ENCODE assay signal across 10 cellular contexts in genomic region chr4:40998680-40999358, GRCh38.
DNase-seq lines count a peak whose midpoint lies in the region; ATAC-seq, FAIRE-seq and TF ChIP-seq lines count a peak whose summit lies in the region.
"Had no signal": no experiment of that assay in that cellular context is flagged by ENCODE, and none has a peak within 500 bp of the region (broad histone marks: within the 10 kb centered on the region; RNA-seq: fewer than 3 reads in every experiment).

No MANE protein-coding gene starts in this region.

- H3K36me3 ChIP-seq in Loucy (ENCODE audit: insufficient read depth, low read length): no peaks in the 10 kb centered on the region

- no peak overlapping the region for H3K9ac ChIP-seq in Loucy (ENCODE audit: low read depth, low read length, poor library complexity, severe bottlenecking)

- TF ChIP-seq EP300 in A549 (IDR thresholded peaks at IDR 0.05): no peak

- FAIRE-seq in A549 (lab: Jason Lieb, UNC): no peak

- WGBS in A549 (ENCODE audit: missing lambda C conversion rate): 7% methylated on average over 10 of the region's 10 CpGs

- ATAC-seq in A549: peak; percentile 94 to 96
- peak; percentile 76 for ATAC-seq in left colon
- no peak for ATAC-seq in GM21447 (IDR thresholded peaks at IDR 0.05; ENCODE audit: unreplicated experiment)
- ATAC-seq in HG02759 (IDR thresholded peaks at IDR 0.05; ENCODE audit: unreplicated experiment): no peak

- POLR2A ChIA-PET in A549 (lab: Yijun Ruan, JAX): interaction anchor here (0.6 kb wide), 1 partner anchor 1392 kb away, joined by 5 read pairs; no protein-coding TSS in a partner anchor

- no peaks in the 10 kb centered on the region for H3K9me2 ChIP-seq in Loucy (replicated peaks; ENCODE audit: low read depth, low read length)

- no peaks in the 10 kb centered on the region for H3K27me3 ChIP-seq in Loucy (ENCODE audit: insufficient read depth, low read length, poor library complexity, severe bottlenecking)

- TF ChIP-seq CTCF in A549 (IDR thresholded peaks at IDR 0.05) (no peak), Loucy (conservative IDR thresholded peaks at IDR 0.05; ENCODE audit: low read length) (no peak), astrocyte of the spinal cord (IDR thresholded peaks at IDR 0.05; ENCODE audit: low read depth, low read length) (no peak)

- H3K4me2 ChIP-seq in A549 (peak overlapping the region; percentile 81), Loucy (ENCODE audit: low read depth, low read length, poor library complexity, severe bottlenecking) (peak overlapping the region; percentile 8)

- H3K4me3 ChIP-seq in A549 (peak overlapping the region; percentile 32; the same call in 2 of the 3 replicates), Loucy (ENCODE audit: low read length, poor library complexity, severe bottlenecking) (no peak overlapping the region), astrocyte of the spinal cord (ENCODE audit: low read depth, low read length) (no peak overlapping the region)

- H3K9me3 ChIP-seq in A549 (no peaks in the 10 kb centered on the region), Loucy (ENCODE audit: insufficient read depth, low read depth, low read length) (no peaks in the 10 kb centered on the region)

- no peak overlapping the region for H2AFZ ChIP-seq in Loucy (ENCODE audit: low read length)

- H3K79me2 ChIP-seq in Loucy (ENCODE audit: insufficient read depth, low read length): no peaks in the 10 kb centered on the region

- no peak for TF ChIP-seq POLR2A in A549 (IDR thresholded peaks at IDR 0.05; ENCODE audit: low read length)

- H3K4me1 ChIP-seq in A549 (peaks cover 36% of the 10 kb centered on the region), Loucy (ENCODE audit: insufficient read depth, low read length, poor library complexity, severe bottlenecking) (no peaks in the 10 kb centered on the region)

- H4K20me1 ChIP-seq in Loucy (ENCODE audit: insufficient read depth, low read length, poor library complexity, severe bottlenecking): no peaks in the 10 kb centered on the region

- H3F3A ChIP-seq in Loucy (ENCODE audit: low read depth): no peaks in the 10 kb centered on the region

- CTCF ChIA-PET in A549 (lab: Yijun Ruan, JAX): interaction anchor here (1.0 to 2.3 kb wide), 3 partner anchors 16 to 24 kb away, joined by 3 to 11 read pairs (median 3); no protein-coding TSS in a partner anchor

- intact Hi-C loops in left colon (cut with DNase I, micrococcal nuclease): no loop called here

- DNase-seq in A549 (ENCODE audit: low read depth in 1 of 2, low spot score in 1 of 2) (peak; percentile 57 to 82), astrocyte of the spinal cord (ENCODE audit: low read depth, low spot score) (peak; percentile 72), left colon (peak in 1 of 2 donors; percentile 6), AG08396 (ENCODE audit: low spot score) (no peak), anterior cingulate cortex (lab: John Stamatoyannopoulos, UW) (no peak)
- DNase-seq: KBM-7, NCI-H446 treated with DMSO at 0.1 percent for 48 hours had no signal

- peak overlapping the region; percentile 73 to 89 for H3K27ac ChIP-seq in A549

- TF ChIP-seq RAD21 in A549 (conservative IDR thresholded peaks at IDR 0.05 in 1 of 2, IDR thresholded peaks at IDR 0.05 in 1 of 2): no peak

- in situ Hi-C loops in astrocyte of the spinal cord (cut with HindIII; ENCODE audit: low sequenced_read_pairs): no loop called here

TF ChIP-seq in A549, 52 proteins besides CTCF, POLR2A, EP300 and RAD21:
- TF ChIP-seq FOSL2 (IDR thresholded peaks at IDR 0.05) (no peak), FOSL2 (CRISPR knock-in tag; IDR thresholded peaks at IDR 0.05) (peak; percentile 82), JUNB (IDR thresholded peaks at IDR 0.05) (0 out of 2 replicates have a peak, but pooled peaks have one; percentile 40), JUN (IDR thresholded peaks at IDR 0.05) (peak in 1 of 2 experiments; percentile 22; a peak in 1 of 5 replicates), E2F6 (IDR thresholded peaks at IDR 0.05; ENCODE audit: borderline replicate concordance, low read depth) (0 out of 2 replicates have a peak, but pooled peaks have one; percentile 35), MAX (IDR thresholded peaks at IDR 0.05) (peak; percentile 55; the same call in 1 of the 2 replicates), BHLHE40 (IDR thresholded peaks at IDR 0.05; ENCODE audit: low read depth, low read length) (no peak), CEBPB (IDR thresholded peaks at IDR 0.05) (peak in 1 of 2 experiments; percentile 26; a peak in 1 of 4 replicates)
- TF ChIP-seq, protein P1, sequence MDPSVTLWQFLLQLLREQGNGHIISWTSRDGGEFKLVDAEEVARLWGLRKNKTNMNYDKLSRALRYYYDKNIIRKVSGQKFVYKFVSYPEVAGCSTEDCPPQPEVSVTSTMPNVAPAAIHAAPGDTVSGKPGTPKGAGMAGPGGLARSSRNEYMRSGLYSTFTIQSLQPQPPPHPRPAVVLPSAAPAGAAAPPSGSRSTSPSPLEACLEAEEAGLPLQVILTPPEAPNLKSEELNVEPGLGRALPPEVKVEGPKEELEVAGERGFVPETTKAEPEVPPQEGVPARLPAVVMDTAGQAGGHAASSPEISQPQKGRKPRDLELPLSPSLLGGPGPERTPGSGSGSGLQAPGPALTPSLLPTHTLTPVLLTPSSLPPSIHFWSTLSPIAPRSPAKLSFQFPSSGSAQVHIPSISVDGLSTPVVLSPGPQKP (IDR thresholded peaks at IDR 0.05; ENCODE audit: low read depth, low read length): no peak
TF ChIP-seq in A549: peak in this region for 6.

Comparison
In these comparisons a context has a peak if more than half of its experiments do, and no peak if none do; other contexts are left out.
1. ATAC-seq: peak in A549 (2 of 2) and left colon (single experiment); none in GM21447 (single experiment) and HG02759 (single experiment).
2. DNase-seq: peak in A549 (2 of 2) and astrocyte of the spinal cord (single experiment); none in AG08396 (single experiment) and anterior cingulate cortex (0 of 58).